ENCODE assay signal across 21 cellular contexts in the genomic region with DNA sequence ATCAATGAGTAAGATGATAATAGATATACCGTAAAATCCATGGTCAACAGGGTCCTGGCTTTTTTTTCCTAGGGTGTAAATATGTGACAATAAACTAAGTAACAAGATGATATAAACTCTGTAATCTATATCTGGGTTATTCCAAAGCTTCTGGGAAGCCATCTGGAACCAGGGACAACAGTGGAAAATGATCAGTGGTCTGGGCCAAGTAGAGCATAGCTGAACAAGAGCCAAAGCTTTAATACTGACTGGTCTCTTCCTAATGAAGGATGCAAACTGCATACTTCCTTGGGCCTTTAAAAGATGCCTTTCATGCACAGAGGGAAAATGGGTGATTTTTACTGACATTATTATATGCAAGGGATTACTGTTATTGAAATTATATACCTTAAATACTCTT. TPM values are rescaled to one million over a fixed set of nuclear protein-coding genes. Genes with fewer than 3 reads are reported as not detected.
"Had no signal": no experiment of that assay in that cellular context is flagged by ENCODE, and none has a peak within 500 bp of the region (broad histone marks: within the 10 kb centered on the region; RNA-seq: fewer than 3 reads in every experiment).

No MANE protein-coding gene starts in this region.

- ATAC-seq: esophagus mucosa; heart left ventricle; mucosa of descending colon; naive thymus-derived CD8-positive, alpha-beta T cell; psoas muscle; sciatic nerve; stimulated activated naive B cell treated with anti-CD40 and anti-IgM and Interleukin-4, amounts not matched to agents 10 μg/mL and 1 μg/mL and 100 μg/mL, for 72 hours had no signal

- DNase-seq: effector CD8-positive, alpha-beta T cell; heart left ventricle; hippocampal formation; mucosa of descending colon; naive thymus-derived CD8-positive, alpha-beta T cell; psoas muscle; retina; spleen; stimulated activated CD4-positive, alpha-beta T cell treated with anti-CD3 and anti-CD28 coated beads, Interleukin-15, amount 100 ng/mL, for 24 hours; stimulated activated CD4-positive, alpha-beta T cell treated with anti-CD3 and anti-CD28 coated beads, Interleukin-1b, Interleukin-23, amount 100 ng/mL, for 48 hours; stimulated activated CD4-positive, alpha-beta T cell treated with anti-CD3 and anti-CD28 coated beads, Interleukin-4, amount 100 ng/mL, for 24 hours; stimulated activated naive B cell treated with anti-CD40 and anti-IgM and Interleukin-4, amounts not matched to agents 10 μg/mL and 1 μg/mL and 100 μg/mL, for 72 hours; stomach; trophoblast cell had no signal

RNA-seq across cellular contexts. Expression of gene CA10, which starts 8.9 kb away (rescaled TPM):
- total RNA-seq: esophagus mucosa; fibroblast of lung; glomerular endothelial cell; heart left ventricle; lower leg skin; naive thymus-derived CD8-positive, alpha-beta T cell; osteoblast; psoas muscle; sciatic nerve; thoracic aorta had no signal
